In genomic region chr2:34107811-34108210, GRCh38 we compare ENCODE assay signal across 27 cellular contexts.
"Had no signal": no experiment of that assay in that cellular context is flagged by ENCODE, and none has a peak within 500 bp of the region (broad histone marks: within the 10 kb centered on the region; RNA-seq: fewer than 3 reads in every experiment).

No MANE protein-coding gene starts in this region.

- H3K4me1 Mint-ChIP-seq: activated naive CD8-positive, alpha-beta T cell treated with anti-CD3 and anti-CD28 coated beads, Interleukin-2, amount 50 U/mL, for 24 hours had no signal

- H3K27ac Mint-ChIP-seq: activated CD8-positive, alpha-beta T cell treated with anti-CD3 and anti-CD28 coated beads, Interleukin-2, amount 10 ng/mL, durations not matched to agents 7 days and 5 days; activated naive CD4-positive, alpha-beta T cell treated with anti-CD3 and anti-CD28 coated beads, Interleukin-2, amount 50 U/mL, for 72 hours; activated naive CD8-positive, alpha-beta T cell treated with anti-CD3 and anti-CD28 coated beads, Interleukin-2, amount 50 U/mL, for 24 hours; T-helper 1 cell treated with Interleukin-12 subunit alpha and Interleukin-12 subunit beta and Interleukin-4 antibody, amounts not matched to agents 30 μg/mL and 1 μg/mL, for 36 hours; WTC11 had no signal

- H3K27me3 ChIP-seq: ascending aorta, brain microvascular endothelial cell had no signal

- H3K36me3 ChIP-seq: ascending aorta, brain microvascular endothelial cell had no signal

- H3K4me3 ChIP-seq: ascending aorta had no signal

- DNase-seq: activated CD4-positive, alpha-beta T cell treated with anti-CD3 and anti-CD28 coated beads for 48 hours; activated CD4-positive, alpha-beta T cell treated with anti-CD3 and anti-CD28 coated beads, Interleukin-2, amount 50 U/mL, for 4 hours; activated CD4-positive, CD25-positive, alpha-beta regulatory T cell treated with anti-CD3 and anti-CD28 coated beads, Interleukin-2, amount 50 U/mL, for 72 hours; activated CD8-positive, alpha-beta memory T cell treated with anti-CD3 and anti-CD28 coated beads, Interleukin-2, amount 50 U/mL, for 48 hours; activated CD8-positive, alpha-beta T cell treated with anti-CD3 and anti-CD28 coated beads, Interleukin-2, amount 10 ng/mL, durations not matched to agents 7 days and 5 days; activated effector memory CD4-positive, alpha-beta T cell treated with anti-CD3 and anti-CD28 coated beads, Interleukin-2, amount 50 U/mL, for 16 hours; activated naive CD4-positive, alpha-beta T cell treated with Interleukin-2 at 50 U/mL for 16 hours; activated naive CD8-positive, alpha-beta T cell treated with anti-CD3 and anti-CD28 coated beads, Interleukin-2, amount 50 U/mL, for 24 hours; activated T-cell treated with anti-CD3 and anti-CD28 coated beads, Interleukin-2, amount 50 U/mL, for 1 hour; amniotic stem cell; brain microvascular endothelial cell; IMR-90; Kasumi-1; KBM-7; NCI-H1092; NCI-H1417; NCI-H1930; NCI-H345; NCI-H510A; NCI-H526 treated with DMSO at 0.1 percent for 48 hours; NCI-H82; RPMI8226; T-helper 9 cell had no signal

- H3K36me3 Mint-ChIP-seq: activated naive CD4-positive, alpha-beta T cell treated with anti-CD3 and anti-CD28 coated beads, Interleukin-2, amount 50 U/mL, for 72 hours; WTC11 had no signal

- H3K4me1 ChIP-seq: ascending aorta had no signal

- H3K9me3 ChIP-seq: ascending aorta had no signal

- H3K9me3 Mint-ChIP-seq: activated naive CD4-positive, alpha-beta T cell treated with anti-CD3 and anti-CD28 coated beads, Interleukin-2, amount 50 U/mL, for 72 hours; activated naive CD8-positive, alpha-beta T cell treated with anti-CD3 and anti-CD28 coated beads, Interleukin-2, amount 50 U/mL, for 24 hours; T-helper 1 cell treated with Interleukin-12 subunit alpha and Interleukin-12 subunit beta and Interleukin-4 antibody, amounts not matched to agents 30 μg/mL and 1 μg/mL, for 36 hours; WTC11 had no signal

- H3K27ac ChIP-seq: ascending aorta, brain microvascular endothelial cell had no signal

- H3K4me3 Mint-ChIP-seq: activated CD8-positive, alpha-beta T cell treated with anti-CD3 and anti-CD28 coated beads, Interleukin-2, amount 10 ng/mL, durations not matched to agents 7 days and 5 days; activated naive CD8-positive, alpha-beta T cell treated with anti-CD3 and anti-CD28 coated beads, Interleukin-2, amount 50 U/mL, for 24 hours; T-helper 1 cell treated with Interleukin-12 subunit alpha and Interleukin-12 subunit beta and Interleukin-4 antibody, amounts not matched to agents 30 μg/mL and 1 μg/mL, for 36 hours; WTC11 had no signal
